Comparison of ENCODE assay signal across 10 cellular contexts in the genomic region with DNA sequence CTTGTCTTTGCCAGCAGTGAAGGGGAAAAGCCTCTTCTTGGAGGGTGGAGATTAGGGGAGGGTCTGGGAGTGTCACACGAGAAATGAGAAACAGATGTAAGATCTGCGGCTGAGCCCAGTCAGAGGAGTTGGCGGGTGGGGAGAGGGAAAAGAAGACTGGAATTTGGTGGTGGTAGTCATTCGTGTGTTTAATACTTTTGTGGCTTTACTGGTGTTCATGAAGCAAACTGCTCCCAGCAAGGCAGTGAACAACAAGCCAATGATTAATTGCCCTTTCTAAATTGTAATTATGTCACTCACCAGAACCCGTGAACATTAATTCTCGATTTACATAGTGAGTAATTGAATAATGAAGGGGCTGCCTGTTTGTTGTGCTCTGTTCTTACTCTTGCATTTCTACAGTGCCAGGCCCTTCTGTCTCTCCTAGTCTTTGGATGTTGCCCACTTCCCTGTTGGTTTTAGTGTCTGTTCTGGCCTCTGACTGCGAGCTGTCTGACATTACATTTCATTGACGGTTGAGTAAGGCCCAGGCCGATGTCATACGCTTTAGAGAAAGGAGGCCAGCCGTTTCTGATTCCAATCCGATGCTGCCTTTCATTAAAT.
DNase-seq lines count a peak whose midpoint lies in the region; ATAC-seq, FAIRE-seq and TF ChIP-seq lines count a peak whose summit lies in the region.
"Had no signal": no experiment of that assay in that cellular context is flagged by ENCODE, and none has a peak within 500 bp of the region (broad histone marks: within the 10 kb centered on the region; RNA-seq: fewer than 3 reads in every experiment).

No MANE protein-coding gene starts in this region.

- CTCF ChIA-PET in PC-3 (lab: Charles Lee) = no interaction called here

- ATAC-seq in PC-3 (peak; percentile 52), HG02981 (IDR thresholded peaks at IDR 0.05; ENCODE audit: unreplicated experiment) (no peak)
- no peak for ATAC-seq in activated naive CD4-positive, alpha-beta T cell treated with anti-CD3 and anti-CD28 coated beads, Interleukin-2, amount 50 U/mL, for 72 hours

- DNase-seq in Ammon's horn (ENCODE audit: low spot score) (peak; percentile 7), PC-3 (peak; percentile 50), fibroblast of gingiva (ENCODE audit: low read depth) (peak; percentile 78), myocyte (ENCODE audit: low read depth) (peak; percentile 87), D721Med (ENCODE audit: insufficient read length, low spot score) (no peak), NCI-H2107 treated with DMSO at 0.1 percent for 48 hours (lab: John Stamatoyannopoulos, UW; ENCODE audit: unreplicated experiment) (no peak)
- DNase-seq in activated naive CD4-positive, alpha-beta T cell treated with anti-CD3 and anti-CD28 coated beads, Interleukin-2, amount 50 U/mL, for 72 hours (ENCODE audit: low spot score in 2 of 2) = no peak
- DNase-seq: activated naive CD8-positive, alpha-beta T cell treated with anti-CD3 and anti-CD28 coated beads, Interleukin-2, amount 10 ng/mL, durations not matched to agents 7 days and 5 days had no signal

- intact Hi-C loops in PC-3 (cut with micrococcal nuclease) = loop anchor here (1.0 to 5.0 kb wide), 2 partner anchors 8 to 130 kb away; no protein-coding TSS in a partner anchor

- peak overlapping the region; percentile 32; the same call in 1 of the 2 replicates for H3K4me3 ChIP-seq in PC-3 (ENCODE audit: low read length)

- no peaks in the 10 kb centered on the region for H3K9me2 ChIP-seq in PC-3 (replicated peaks; ENCODE audit: low read length)

- H3K9me3 Mint-ChIP-seq in activated naive CD4-positive, alpha-beta T cell treated with anti-CD3 and anti-CD28 coated beads, Interleukin-2, amount 50 U/mL, for 72 hours = no peaks in the 10 kb centered on the region

- H2AFZ ChIP-seq in PC-3 (ENCODE audit: low read length) = peak overlapping the region; percentile 65; the same call in 1 of the 2 replicates

- POLR2A ChIA-PET in PC-3 (lab: Charles Lee; ENCODE audit: unreplicated experiment) = no interaction called here

- peak overlapping the region; percentile 57 for H3K9ac ChIP-seq in PC-3 (ENCODE audit: low read length)

- H3K27me3 ChIP-seq in PC-3 (ENCODE audit: low read length) = no peaks in the 10 kb centered on the region

- peaks cover 0 to 24% of the 10 kb centered on the region in 2 donors for H3K36me3 Mint-ChIP-seq in activated naive CD4-positive, alpha-beta T cell treated with anti-CD3 and anti-CD28 coated beads, Interleukin-2, amount 50 U/mL, for 72 hours

- TSS peak; percentile 96 for BruUV-seq in PC-3 (replicated peaks; lab: Mats Ljungman, UMichigan)

- no peaks in the 10 kb centered on the region for H3K9me3 ChIP-seq in PC-3 (ENCODE audit: low read length)

- no peak for FAIRE-seq in D721Med (lab: Jason Lieb, UNC)
- FAIRE-seq: GM19239 had no signal

- 0 out of 2 replicates have a peak, but pooled peaks cover 3% of the 10 kb centered on the region for H3K79me2 ChIP-seq in PC-3 (ENCODE audit: low read length)

- H3K4me1 ChIP-seq in PC-3 (ENCODE audit: insufficient read depth, low read length) = peaks cover 30% of the 10 kb centered on the region

- H3K36me3 ChIP-seq in PC-3 (ENCODE audit: low read depth, low read length) = no peaks in the 10 kb centered on the region

- H3K27ac Mint-ChIP-seq in activated naive CD4-positive, alpha-beta T cell treated with anti-CD3 and anti-CD28 coated beads, Interleukin-2, amount 50 U/mL, for 72 hours = no peak overlapping the region
- H3K27ac Mint-ChIP-seq: activated naive CD8-positive, alpha-beta T cell treated with anti-CD3 and anti-CD28 coated beads, Interleukin-2, amount 10 ng/mL, durations not matched to agents 7 days and 5 days had no signal

- no peaks in the 10 kb centered on the region for H3F3A ChIP-seq in PC-3 (ENCODE audit: low read length, unreplicated experiment)

- TF ChIP-seq CTCF in PC-3 (conservative IDR thresholded peaks at IDR 0.05; ENCODE audit: low read depth, low read length) (no peak), D721Med (IDR thresholded peaks at IDR 0.05; ENCODE audit: insufficient read depth, missing control alignments) (no peak)

- no peaks in the 10 kb centered on the region for H4K20me1 ChIP-seq in PC-3 (ENCODE audit: low read length)

- peak overlapping the region; percentile 91 for H3K27ac ChIP-seq in PC-3 (ENCODE audit: low read length)

- peak overlapping the region; percentile 78 for H3K4me2 ChIP-seq in PC-3 (ENCODE audit: low read length)

Comparison
In these comparisons a context has a peak if more than half of its experiments do, and no peak if none do; other contexts are left out.
1. DNase-seq: peak in Ammon's horn (single experiment), PC-3 (single experiment), fibroblast of gingiva (single experiment) and myocyte (single experiment); none in D721Med (single experiment), activated naive CD4-positive, alpha-beta T cell treated with anti-CD3 and anti-CD28 coated beads, Interleukin-2, amount 50 U/mL, for 72 hours (0 of 2) and NCI-H2107 treated with DMSO at 0.1 percent for 48 hours (single experiment).